8 cellular contexts compared by ENCODE assay signal in the genomic region with DNA sequence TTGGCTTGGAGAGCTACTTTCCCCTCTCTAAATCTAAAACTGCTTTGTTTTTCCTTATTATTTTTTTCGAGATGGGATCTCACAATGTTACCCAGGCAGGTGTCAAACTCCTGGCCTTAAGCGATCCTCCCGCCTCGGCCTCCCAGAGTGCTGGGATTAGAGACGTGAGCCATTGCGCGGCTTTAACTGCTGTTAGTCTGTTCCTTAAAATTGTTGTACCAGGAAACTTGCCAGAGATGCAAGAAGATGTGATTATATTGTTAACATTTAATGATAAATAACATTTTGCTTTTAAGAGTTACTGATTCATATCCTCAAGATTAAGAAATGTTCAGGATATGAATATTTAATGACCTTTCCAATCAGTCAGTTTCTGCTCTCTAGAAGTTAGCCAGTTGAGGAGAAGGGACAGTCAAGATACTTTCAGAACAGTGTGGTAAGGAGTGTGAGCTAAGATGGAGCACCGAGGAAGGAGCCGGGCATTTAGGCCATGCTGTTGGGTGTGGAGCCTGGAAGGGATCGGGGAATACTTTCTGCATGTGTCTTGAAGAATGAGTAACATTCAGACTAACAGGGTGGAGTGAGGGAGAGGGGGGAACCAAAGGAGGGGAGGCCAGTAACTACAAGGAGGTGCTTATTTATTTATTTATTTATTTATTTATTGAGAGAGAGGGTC. TPM values are rescaled to one million over a fixed set of nuclear protein-coding genes. Genes with fewer than 3 reads are reported as not detected.
DNase-seq lines count a peak whose midpoint lies in the region; ATAC-seq and TF ChIP-seq lines count a peak whose summit lies in the region.
"Not testable (repeated sequence)": the region's sequence is repeated elsewhere in the genome, so short reads cannot be mapped to it uniquely, and the experiment has no call there.

No MANE protein-coding gene starts in this region.

- DNase-seq in CD4-positive, alpha-beta memory T cell; T-cell; activated naive CD8-positive, alpha-beta T cell treated with anti-CD3 and anti-CD28 coated beads, Interleukin-2, amount 50 U/mL, for 24 hours; endodermal cell; stomach: not testable (repeated sequence)

- peak overlapping the region; percentile 69 to 99 (median 90) for H3K4me3 Mint-ChIP-seq in CD4-positive, alpha-beta memory T cell
- peak overlapping the region; percentile 87 to 93 (median 90) for H3K4me3 Mint-ChIP-seq in T-cell
- peak overlapping the region; percentile 90 for H3K4me3 Mint-ChIP-seq in activated naive CD8-positive, alpha-beta T cell treated with anti-CD3 and anti-CD28 coated beads, Interleukin-2, amount 50 U/mL, for 24 hours
- H3K4me3 Mint-ChIP-seq in endodermal cell = peak overlapping the region; percentile 83

- not testable (repeated sequence) for H3K9me2 ChIP-seq in neural cell (ENCODE audit: insufficient read depth, low read length)

- H3K4me1 ChIP-seq in CD4-positive, alpha-beta memory T cell (ENCODE audit: insufficient read depth, low read length) = peaks cover 18% of the 10 kb centered on the region
- H3K4me1 ChIP-seq in HUES64 (ENCODE audit: insufficient read depth, low read length); endodermal cell (ENCODE audit: control insufficient read depth, insufficient read depth, low read length); iPS-20b (ENCODE audit: insufficient read depth, low read length): not testable (repeated sequence)
- H3K4me1 ChIP-seq in stomach = peaks cover 17 to 57% (median 33%) of the 10 kb centered on the region in 4 donors

- H3K27ac Mint-ChIP-seq in CD4-positive, alpha-beta memory T cell = peak overlapping the region in 6 of 7 donors; percentile 57 to 95 (median 81)
- peak overlapping the region in 1 of 2 donors; percentile 71 for H3K27ac Mint-ChIP-seq in T-cell
- not testable (repeated sequence) for H3K27ac Mint-ChIP-seq in activated naive CD8-positive, alpha-beta T cell treated with anti-CD3 and anti-CD28 coated beads, Interleukin-2, amount 50 U/mL, for 24 hours
- peak overlapping the region; percentile 23 for H3K27ac Mint-ChIP-seq in endodermal cell

- TF ChIP-seq POLR2A in stomach (IDR thresholded peaks at IDR 0.05) = not testable (repeated sequence)

- H3K9me3 ChIP-seq in CD4-positive, alpha-beta memory T cell (ENCODE audit: control insufficient read depth in 1 of 2, low read length in 2 of 2); HUES64 (ENCODE audit: insufficient read depth, low read depth, low read length); endodermal cell (ENCODE audit: control insufficient read depth, low read length); iPS-20b (ENCODE audit: insufficient read depth, low read depth, low read length); neural cell (ENCODE audit: low read length); stomach: not testable (repeated sequence)

- peak overlapping the region in 1 of 2 donors; percentile 78 for H3K4me3 ChIP-seq in CD4-positive, alpha-beta memory T cell (ENCODE audit: low read length in 2 of 2)
- H3K4me3 ChIP-seq in HUES64 (ENCODE audit: low read length) (peak overlapping the region; percentile 77), endodermal cell (ENCODE audit: low read length) (peak overlapping the region; percentile 86), iPS-20b (ENCODE audit: low read length) (peak overlapping the region; percentile 90; the same call in 1 of the 2 replicates), neural cell (ENCODE audit: low read length) (peak overlapping the region; percentile 97), stomach (peak overlapping the region; percentile 73 to 89 (median 85))

- not testable (repeated sequence) for TF ChIP-seq RAD21 in neural cell (conservative IDR thresholded peaks at IDR 0.05)

- CTCF ChIA-PET in CD4-positive, alpha-beta memory T cell (lab: Charles Lee; ENCODE audit: partially characterized antibody); T-cell (lab: Charles Lee): not testable (repeated sequence)

- H3K9ac ChIP-seq in HUES64 (ENCODE audit: low read depth, low read length) (peak overlapping the region; percentile 74), endodermal cell (ENCODE audit: extremely low read depth, low read length, poor library complexity, severe bottlenecking) (peak overlapping the region; percentile 53), iPS-20b (ENCODE audit: low read depth, low read length) (peak overlapping the region; percentile 89; the same call in 1 of the 2 replicates), neural cell (ENCODE audit: low read length) (peak overlapping the region; percentile 86)

- H3K27ac ChIP-seq in CD4-positive, alpha-beta memory T cell (ENCODE audit: low read depth, low read length); HUES64 (ENCODE audit: low read depth, low read length); endodermal cell (ENCODE audit: low read depth, low read length); iPS-20b (ENCODE audit: low read length); neural cell (ENCODE audit: low read length): not testable (repeated sequence)
- H3K27ac ChIP-seq in stomach = peak overlapping the region in 4 of 5 donors; percentile 97 to 99 (median 98)

- peak overlapping the region; percentile 44 for H3K4me2 ChIP-seq in neural cell (ENCODE audit: low read length)

- H3K36me3 ChIP-seq in CD4-positive, alpha-beta memory T cell (ENCODE audit: insufficient read depth, low read length); HUES64 (ENCODE audit: insufficient read depth, low read length); endodermal cell (ENCODE audit: control insufficient read depth, insufficient read depth, low read length); iPS-20b (ENCODE audit: insufficient read depth, low read depth, low read length); neural cell (ENCODE audit: insufficient read depth, low read length); stomach: not testable (repeated sequence)

- H3K27me3 ChIP-seq in CD4-positive, alpha-beta memory T cell (ENCODE audit: insufficient read depth, low read length); HUES64 (ENCODE audit: insufficient read depth, low read length); endodermal cell (ENCODE audit: control insufficient read depth, insufficient read depth, low read length, poor library complexity, severe bottlenecking); iPS-20b (ENCODE audit: insufficient read depth, low read length); neural cell (ENCODE audit: insufficient read depth, low read depth, low read length); stomach: not testable (repeated sequence)

- TF ChIP-seq EP300 in neural cell (conservative IDR thresholded peaks at IDR 0.05; ENCODE audit: poor library complexity, severe bottlenecking); stomach (IDR thresholded peaks at IDR 0.05): not testable (repeated sequence)

- not testable (repeated sequence) for TF ChIP-seq CTCF in endodermal cell (conservative IDR thresholded peaks at IDR 0.05); neural cell (IDR thresholded peaks at IDR 0.05; ENCODE audit: poor library complexity, severe bottlenecking); stomach (IDR thresholded peaks at IDR 0.05)

- ATAC-seq in T-cell (replicated peaks in 1 of 4); activated naive CD8-positive, alpha-beta T cell treated with anti-CD3 and anti-CD28 coated beads, Interleukin-2, amount 50 U/mL, for 24 hours: not testable (repeated sequence)

- peaks cover 0 to 10% (median 0%) of the 10 kb centered on the region in 8 donors for H3K9me3 Mint-ChIP-seq in CD4-positive, alpha-beta memory T cell
- not testable (repeated sequence) for H3K9me3 Mint-ChIP-seq in T-cell; activated naive CD8-positive, alpha-beta T cell treated with anti-CD3 and anti-CD28 coated beads, Interleukin-2, amount 50 U/mL, for 24 hours; endodermal cell

- H4K20me1 ChIP-seq in neural cell (ENCODE audit: insufficient read depth) = not testable (repeated sequence)

- not testable (repeated sequence) for H3F3A ChIP-seq in neural cell (ENCODE audit: insufficient read depth, low read length, poor library complexity, severe bottlenecking)

- POLR2A ChIA-PET in CD4-positive, alpha-beta memory T cell (lab: Charles Lee; ENCODE audit: partially characterized antibody) = not testable (repeated sequence)
- POLR2A ChIA-PET in T-cell (lab: Charles Lee) = interaction anchor here (0.6 to 0.7 kb wide), 3 partner anchors 13 to 38 kb away, joined by 3 to 5 read pairs (median 4); no protein-coding TSS in a partner anchor

- H3K79me2 ChIP-seq in neural cell (replicated peaks; ENCODE audit: insufficient read depth, low read length) = peaks cover 12% of the 10 kb centered on the region

- WGBS in HUES64 = 83% methylated on average over 10 of the region's 10 CpGs
- 88 to 89% methylated on average over 4 to 10 of the region's 10 CpGs for WGBS in endodermal cell (ENCODE audit: insufficient coverage in 1 of 2, insufficient read length in 1 of 2), 2 experiments
- WGBS in stomach, 5 donors = 53 to 78% (median 55%) methylated on average over 10 of the region's 10 CpGs

- peaks cover 14 to 38% (median 26%) of the 10 kb centered on the region in 4 donors for H3K4me1 Mint-ChIP-seq in CD4-positive, alpha-beta memory T cell
- peaks cover 32 to 41% (median 38%) of the 10 kb centered on the region in 3 donors for H3K4me1 Mint-ChIP-seq in T-cell
- H3K4me1 Mint-ChIP-seq in activated naive CD8-positive, alpha-beta T cell treated with anti-CD3 and anti-CD28 coated beads, Interleukin-2, amount 50 U/mL, for 24 hours = peaks cover 40% of the 10 kb centered on the region
- not testable (repeated sequence) for H3K4me1 Mint-ChIP-seq in endodermal cell

- H2AFZ ChIP-seq in neural cell (ENCODE audit: low read depth, low read length) = not testable (repeated sequence)

- not testable (repeated sequence) for H3K27me3 Mint-ChIP-seq in CD4-positive, alpha-beta memory T cell; T-cell; activated naive CD8-positive, alpha-beta T cell treated with anti-CD3 and anti-CD28 coated beads, Interleukin-2, amount 50 U/mL, for 24 hours; endodermal cell (ENCODE audit: insufficient read depth)

- not testable (repeated sequence) for H3K36me3 Mint-ChIP-seq in CD4-positive, alpha-beta memory T cell; T-cell; activated naive CD8-positive, alpha-beta T cell treated with anti-CD3 and anti-CD28 coated beads, Interleukin-2, amount 50 U/mL, for 24 hours (ENCODE audit: low read depth)
- peaks cover 14% of the 10 kb centered on the region for H3K36me3 Mint-ChIP-seq in endodermal cell (ENCODE audit: low read depth)

- intact Hi-C loops in CD4-positive, alpha-beta memory T cell (cut with micrococcal nuclease) = loop anchor here (5.0 kb wide), 1 partner anchor 239 kb away; a partner anchor contains a TSS
- intact Hi-C loops in stomach (cut with DNase I; ENCODE audit: low total_unique reads) = not testable (repeated sequence)

RNA-seq across cellular contexts. Expression of a gene that starts 54.6 kb away (rescaled TPM):
- total RNA-seq in CD4-positive, alpha-beta memory T cell = 10 to 100 TPM; 57.3 to 63.8 TPM
- 10 to 100 TPM; 10.1 to 22.2 TPM for polyA plus RNA-seq in CD4-positive, alpha-beta memory T cell
- 8.5 TPM for polyA plus RNA-seq in HUES64 (2013, experiment 1 of 2)
- 9.2 TPM for polyA plus RNA-seq in HUES64 (2013, experiment 2 of 2)
- total RNA-seq in T-cell (10 to 100 TPM; 23.1 to 44.3 (median 39.3) TPM), endodermal cell (10 to 100 TPM; 13.1 to 15.6 TPM), stomach (10 to 100 TPM in 2 of 5 donors, 1 to 10 TPM in 3; 1.7 to 17.5 (median 7.4) TPM)
- polyA plus RNA-seq in endodermal cell (2013, experiment 1 of 2) = 17.6 TPM
- polyA plus RNA-seq in endodermal cell (2013, experiment 2 of 2) = 16.2 TPM
- polyA plus RNA-seq in neural cell (79.4 and 89.4 TPM in 2 replicates), stomach (1 to 10 TPM; 2.7 to 5.0 (median 4.0) TPM)
- 53.3 and 62.5 TPM in 2 replicates for polyA minus RNA-seq in neural cell

RNA-seq across cellular contexts. Expression of a gene that starts 57.3 kb away (rescaled TPM):
- total RNA-seq in CD4-positive, alpha-beta memory T cell = 10 to 100 TPM; 23.0 to 28.6 TPM
- 10 to 100 TPM; 16.2 to 21.9 TPM for polyA plus RNA-seq in CD4-positive, alpha-beta memory T cell
- polyA plus RNA-seq in HUES64 (2013, experiment 1 of 2) = 10.7 TPM
- polyA plus RNA-seq in HUES64 (2013, experiment 2 of 2) = 12.9 TPM
- 10 to 100 TPM; 18.2 to 22.6 (median 20.9) TPM for total RNA-seq in T-cell
- total RNA-seq in endodermal cell = 10 to 100 TPM; 22.7 to 26.7 TPM
- 18.2 TPM for polyA plus RNA-seq in endodermal cell (2013, experiment 1 of 2)
- polyA plus RNA-seq in endodermal cell (2013, experiment 2 of 2) = 18.5 TPM
- 30.4 and 34.8 TPM in 2 replicates for polyA plus RNA-seq in neural cell
- polyA minus RNA-seq in neural cell = 42.6 and 48.2 TPM in 2 replicates
- 10 to 100 TPM; 12.2 to 61.6 (median 26.8) TPM for total RNA-seq in stomach
- polyA plus RNA-seq in stomach = 10 to 100 TPM; 10.1 to 16.2 (median 10.8) TPM
